14 cellular contexts compared by ENCODE assay signal in genomic region chr12:71838231-71838630, GRCh38. TPM values are rescaled to one million over a fixed set of nuclear protein-coding genes. Genes with fewer than 3 reads are reported as not detected.
DNase-seq lines count a peak whose midpoint lies in the region; ATAC-seq lines count a peak whose summit lies in the region.
"Had no signal": no experiment of that assay in that cellular context is flagged by ENCODE, and none has a peak within 500 bp of the region (broad histone marks: within the 10 kb centered on the region; RNA-seq: fewer than 3 reads in every experiment).

No MANE protein-coding gene starts in this region.

- no peak overlapping the region for H3K4me3 ChIP-seq in naive thymus-derived CD4-positive, alpha-beta T cell (ENCODE audit: low read length)
- H3K4me3 ChIP-seq: lung, SJSA1 had no signal

- H3K27ac Mint-ChIP-seq in stimulated activated naive CD8-positive, alpha-beta T cell treated with anti-CD3 and anti-CD28 coated beads, Interleukin-15, Interleukin-2, amounts not matched to agents 100 ng/mL and 50 ng/mL, for 24 hours: no peak overlapping the region
- peak overlapping the region; percentile 93 for H3K27ac Mint-ChIP-seq in activated T-helper 17 cell treated with anti-CD3 and anti-CD28 coated beads, Interleukin-2, amount 50 U/mL, for 72 hours
- peak overlapping the region; percentile 96 to 100 (median 99) for H3K27ac Mint-ChIP-seq in naive thymus-derived CD4-positive, alpha-beta T cell
- H3K27ac Mint-ChIP-seq: WTC11 had no signal

- H3K4me3 Mint-ChIP-seq in stimulated activated naive CD8-positive, alpha-beta T cell treated with anti-CD3 and anti-CD28 coated beads, Interleukin-15, Interleukin-2, amounts not matched to agents 100 ng/mL and 50 ng/mL, for 24 hours: peak overlapping the region; percentile 8
- peak overlapping the region; percentile 94 for H3K4me3 Mint-ChIP-seq in activated T-helper 17 cell treated with anti-CD3 and anti-CD28 coated beads, Interleukin-2, amount 50 U/mL, for 72 hours
- H3K4me3 Mint-ChIP-seq in naive thymus-derived CD4-positive, alpha-beta T cell: peak overlapping the region; percentile 14 to 97 (median 94)

- CTCF ChIA-PET in naive thymus-derived CD4-positive, alpha-beta T cell (lab: Charles Lee): interaction anchor here (1.9 to 2.7 kb wide), 2 partner anchors 9 to 58 kb away, joined by 7 to 10 read pairs; no protein-coding TSS in a partner anchor

- ATAC-seq in stimulated activated naive CD8-positive, alpha-beta T cell treated with anti-CD3 and anti-CD28 coated beads, Interleukin-15, Interleukin-2, amounts not matched to agents 100 U/mL and 50 U/mL, for 24 hours: no peak
- ATAC-seq in activated T-helper 17 cell treated with anti-CD3 and anti-CD28 coated beads, Interleukin-2, amount 50 U/mL, for 72 hours (replicated peaks): no peak
- ATAC-seq in naive thymus-derived CD4-positive, alpha-beta T cell: no peak
- ATAC-seq in GM21381 (IDR thresholded peaks at IDR 0.05; ENCODE audit: unreplicated experiment): no peak
- ATAC-seq in left ventricle myocardium superior: no peak
- ATAC-seq: GM12878, WTC11 had no signal

- H3K27me3 Mint-ChIP-seq in stimulated activated naive CD8-positive, alpha-beta T cell treated with anti-CD3 and anti-CD28 coated beads, Interleukin-15, Interleukin-2, amounts not matched to agents 100 ng/mL and 50 ng/mL, for 24 hours: peaks cover 5% of the 10 kb centered on the region
- H3K27me3 Mint-ChIP-seq in activated T-helper 17 cell treated with anti-CD3 and anti-CD28 coated beads, Interleukin-2, amount 50 U/mL, for 72 hours: peaks cover 3% of the 10 kb centered on the region
- peaks cover 0 to 5% (median 0%) of the 10 kb centered on the region in 5 donors for H3K27me3 Mint-ChIP-seq in naive thymus-derived CD4-positive, alpha-beta T cell

- no peaks in the 10 kb centered on the region for H3K36me3 ChIP-seq in naive thymus-derived CD4-positive, alpha-beta T cell (ENCODE audit: control insufficient read depth in 2 of 3, insufficient read depth in 3 of 3, low read length in 3 of 3)

- DNase-seq in stimulated activated naive CD8-positive, alpha-beta T cell treated with anti-CD3 and anti-CD28 coated beads, Interleukin-15, Interleukin-2, amounts not matched to agents 100 U/mL and 50 U/mL, for 24 hours: no peak
- no peak for DNase-seq in naive thymus-derived CD4-positive, alpha-beta T cell
- no peak for DNase-seq in globus pallidus (ENCODE audit: low spot score)
- no peak for DNase-seq in SHP77 (lab: John Stamatoyannopoulos, UW)
- DNase-seq in left ventricle myocardium superior: no peak
- DNase-seq: NCI-H1417; stimulated activated naive CD4-positive, alpha-beta T cell had no signal

- H3K27ac ChIP-seq in naive thymus-derived CD4-positive, alpha-beta T cell (ENCODE audit: low read depth, low read length): peak overlapping the region; percentile 96
- H3K27ac ChIP-seq: SJSA1 had no signal

- H3K4me1 ChIP-seq in naive thymus-derived CD4-positive, alpha-beta T cell (ENCODE audit: control insufficient read depth in 2 of 2, insufficient read depth in 2 of 2, low read length in 2 of 2): peaks cover 14 to 26% of the 10 kb centered on the region in 2 donors

- H3K9me3 ChIP-seq in naive thymus-derived CD4-positive, alpha-beta T cell (ENCODE audit: control insufficient read depth in 2 of 3, low read length in 3 of 3): no peaks in the 10 kb centered on the region
- H3K9me3 ChIP-seq: SJSA1 had no signal

- no peaks in the 10 kb centered on the region for H3K9me3 Mint-ChIP-seq in stimulated activated naive CD8-positive, alpha-beta T cell treated with anti-CD3 and anti-CD28 coated beads, Interleukin-15, Interleukin-2, amounts not matched to agents 100 ng/mL and 50 ng/mL, for 24 hours
- no peaks in the 10 kb centered on the region for H3K9me3 Mint-ChIP-seq in activated T-helper 17 cell treated with anti-CD3 and anti-CD28 coated beads, Interleukin-2, amount 50 U/mL, for 72 hours
- peaks cover 0 to 3% (median 0%) of the 10 kb centered on the region in 11 donors for H3K9me3 Mint-ChIP-seq in naive thymus-derived CD4-positive, alpha-beta T cell
- H3K9me3 Mint-ChIP-seq: WTC11 had no signal

- POLR2A ChIA-PET in naive thymus-derived CD4-positive, alpha-beta T cell (lab: Charles Lee): interaction anchor here (0.6 to 3.7 kb wide), 6 partner anchors 8 to 175 kb away, joined by 3 to 38 read pairs (median 12); partner anchors contain the start of genes RAB21, THAP2 and ZFC3H1

- H3K4me1 Mint-ChIP-seq in stimulated activated naive CD8-positive, alpha-beta T cell treated with anti-CD3 and anti-CD28 coated beads, Interleukin-15, Interleukin-2, amounts not matched to agents 100 ng/mL and 50 ng/mL, for 24 hours (ENCODE audit: low read depth): peaks cover 44% of the 10 kb centered on the region
- peaks cover 20% of the 10 kb centered on the region for H3K4me1 Mint-ChIP-seq in activated T-helper 17 cell treated with anti-CD3 and anti-CD28 coated beads, Interleukin-2, amount 50 U/mL, for 72 hours
- peaks cover 29 to 75% (median 48%) of the 10 kb centered on the region in 7 donors for H3K4me1 Mint-ChIP-seq in naive thymus-derived CD4-positive, alpha-beta T cell

- peaks cover 17% of the 10 kb centered on the region for H3K36me3 Mint-ChIP-seq in stimulated activated naive CD8-positive, alpha-beta T cell treated with anti-CD3 and anti-CD28 coated beads, Interleukin-15, Interleukin-2, amounts not matched to agents 100 ng/mL and 50 ng/mL, for 24 hours (ENCODE audit: low read depth)
- H3K36me3 Mint-ChIP-seq in activated T-helper 17 cell treated with anti-CD3 and anti-CD28 coated beads, Interleukin-2, amount 50 U/mL, for 72 hours (ENCODE audit: low read depth): peaks cover 40% of the 10 kb centered on the region
- H3K36me3 Mint-ChIP-seq in naive thymus-derived CD4-positive, alpha-beta T cell: peaks cover 3 to 10% (median 7%) of the 10 kb centered on the region in 5 donors
- H3K36me3 Mint-ChIP-seq: WTC11 had no signal

- no peaks in the 10 kb centered on the region for H3K27me3 ChIP-seq in naive thymus-derived CD4-positive, alpha-beta T cell (ENCODE audit: control insufficient read depth in 2 of 2, insufficient read depth in 2 of 2, low read length in 2 of 2)
- H3K27me3 ChIP-seq: SJSA1 had no signal

- intact Hi-C loops in naive thymus-derived CD4-positive, alpha-beta T cell (cut with micrococcal nuclease): loop anchor here (5.0 to 10.0 kb wide), 3 partner anchors 99 to 1593 kb away; partner anchors contain the start of genes CNOT2 (in 1 of the 2), KCNMB4 (in 1 of the 2) and TPH2 (in 1 of the 2)
- intact Hi-C loops in left ventricle myocardium superior (cut with micrococcal nuclease): no loop called here

RNA-seq across cellular contexts. Expression of gene TBC1D15, which starts 1.3 kb away (rescaled TPM):
- 10 to 100 TPM; 56.3 to 81.9 TPM for total RNA-seq in activated T-helper 17 cell treated with anti-CD3 and anti-CD28 coated beads, Interleukin-2, amount 50 U/mL, for 72 hours
- 100 to 1,000 TPM in 2 of 5 experiments, 10 to 100 TPM in 3; 55.8 to 111 (median 86.4) TPM for total RNA-seq in naive thymus-derived CD4-positive, alpha-beta T cell
- polyA plus RNA-seq in naive thymus-derived CD4-positive, alpha-beta T cell: 10 to 100 TPM; 55.0 to 61.5 TPM
- 27.8 TPM for total RNA-seq in left ventricle myocardium superior

Comparison
In these comparisons a context has a peak if more than half of its experiments do, and no peak if none do; other contexts are left out.
1. H3K4me3 Mint-ChIP-seq: peak in every context shown above with its lines; median percentile 94 in activated T-helper 17 cell treated with anti-CD3 and anti-CD28 coated beads, Interleukin-2, amount 50 U/mL, for 72 hours; 94 in naive thymus-derived CD4-positive, alpha-beta T cell; 8 in stimulated activated naive CD8-positive, alpha-beta T cell treated with anti-CD3 and anti-CD28 coated beads, Interleukin-15, Interleukin-2, amounts not matched to agents 100 ng/mL and 50 ng/mL, for 24 hours.